Comparison of ENCODE assay signal across 8 cellular contexts in genomic region chr1:26035203-26035958, GRCh38. TPM values are rescaled to one million over a fixed set of nuclear protein-coding genes. Genes with fewer than 3 reads are reported as not detected.
DNase-seq lines count a peak whose midpoint lies in the region; ATAC-seq and TF ChIP-seq lines count a peak whose summit lies in the region.

No MANE protein-coding gene starts in this region.

- H3K4me3 ChIP-seq in HUES64 (ENCODE audit: low read length): peak overlapping the region; percentile 84
- peak overlapping the region; percentile 70 for H3K4me3 ChIP-seq in OCI-LY1 (ENCODE audit: low read depth, low read length, poor library complexity, severe bottlenecking)
- peak overlapping the region; percentile 89 for H3K4me3 ChIP-seq in epithelial cell of esophagus (ENCODE audit: low read length)
- peak overlapping the region; percentile 89 for H3K4me3 ChIP-seq in mononuclear cell (ENCODE audit: low read length)

- WGBS in HUES64: under 1% methylated on average over 60 of the region's 60 CpGs

- H2AFZ ChIP-seq in OCI-LY1 (ENCODE audit: low read length): 0 out of 2 replicates have a peak overlapping the region, but pooled peaks have one; percentile 64

- H3K27ac ChIP-seq in HUES64 (ENCODE audit: low read depth, low read length) (no peak overlapping the region), OCI-LY1 (ENCODE audit: low read depth, low read length, poor library complexity, severe bottlenecking) (no peak overlapping the region)

- DNase-seq in COLO829 (ENCODE audit: low spot score) (peak; percentile 74), activated T-cell treated with anti-CD3 and anti-CD28 coated beads for 24 hours (ENCODE audit: low read depth) (peak; percentile 88), epithelial cell of esophagus (ENCODE audit: low read depth) (peak; percentile 95)
- peak; percentile 84 to 91 for DNase-seq in stimulated activated CD8-positive, alpha-beta memory T cell treated with anti-CD3 and anti-CD28 coated beads, Interleukin-2, amount 100 ng/mL, for 1 hour (ENCODE audit: low read depth in 2 of 2)

- H3K27me3 ChIP-seq in HUES64 (ENCODE audit: insufficient read depth, low read length) (peaks cover 63% of the 10 kb centered on the region), OCI-LY1 (ENCODE audit: insufficient read depth, low read length) (no peaks in the 10 kb centered on the region), mononuclear cell (ENCODE audit: insufficient read depth, low read length) (no peaks in the 10 kb centered on the region)

- H3K36me3 ChIP-seq in HUES64 (ENCODE audit: insufficient read depth, low read length) (no peaks in the 10 kb centered on the region), OCI-LY1 (ENCODE audit: insufficient read depth, low read length) (no peaks in the 10 kb centered on the region)

- H3K9ac ChIP-seq in HUES64 (ENCODE audit: low read depth, low read length): peak overlapping the region; percentile 63
- H3K9ac ChIP-seq in OCI-LY1 (ENCODE audit: low read length): peak overlapping the region; percentile 64

- no peaks in the 10 kb centered on the region for H3F3A ChIP-seq in OCI-LY1 (ENCODE audit: insufficient read depth, low read length)

- TF ChIP-seq CTCF in OCI-LY1 (IDR thresholded peaks at IDR 0.05; ENCODE audit: low read length) (0 out of 2 replicates have a peak, but pooled peaks have one; percentile 8), epithelial cell of esophagus (IDR thresholded peaks at IDR 0.05; ENCODE audit: insufficient read depth, low read depth, low read length, missing control alignments) (no peak)

- no peaks in the 10 kb centered on the region for H3K79me2 ChIP-seq in OCI-LY1 (ENCODE audit: insufficient read depth, low read length)

- H3K4me2 ChIP-seq in OCI-LY1 (ENCODE audit: low read length): peak overlapping the region; percentile 80

- H3K9me3 ChIP-seq in HUES64 (ENCODE audit: insufficient read depth, low read depth, low read length) (no peaks in the 10 kb centered on the region), OCI-LY1 (ENCODE audit: low read length) (no peaks in the 10 kb centered on the region), mononuclear cell (ENCODE audit: low read depth, low read length) (no peaks in the 10 kb centered on the region)

- no peaks in the 10 kb centered on the region for H3K9me2 ChIP-seq in OCI-LY1 (ENCODE audit: low read depth, low read length)

- peak; percentile 84 for ATAC-seq in GM21423 (IDR thresholded peaks at IDR 0.05; ENCODE audit: unreplicated experiment)

- no peaks in the 10 kb centered on the region for H3K4me1 ChIP-seq in HUES64 (ENCODE audit: insufficient read depth, low read length)
- peaks cover 6% of the 10 kb centered on the region for H3K4me1 ChIP-seq in OCI-LY1 (ENCODE audit: insufficient read depth, low read length, severe bottlenecking)
- peaks cover 11% of the 10 kb centered on the region for H3K4me1 ChIP-seq in mononuclear cell (ENCODE audit: insufficient read depth, low read length)

- no peaks in the 10 kb centered on the region for H4K20me1 ChIP-seq in OCI-LY1 (ENCODE audit: insufficient read depth, low read length)

RNA-seq across cellular contexts. Expression of gene SLC30A2, which starts 10.5 kb away (rescaled TPM):
- polyA plus RNA-seq in HUES64 (2013, experiment 1 of 2): 0.10 TPM
- polyA plus RNA-seq in HUES64 (2013, experiment 2 of 2): 0.32 TPM
- not detected for total RNA-seq in mononuclear cell

RNA-seq across cellular contexts. Expression of gene EXTL1, which starts 13.8 kb away (rescaled TPM):
- 0.45 TPM for polyA plus RNA-seq in HUES64 (2013, experiment 1 of 2)
- polyA plus RNA-seq in HUES64 (2013, experiment 2 of 2): 0.82 TPM
- total RNA-seq in mononuclear cell: under 0.01 TPM

RNA-seq across cellular contexts. Expression of gene TRIM63, which starts 32.0 kb away (rescaled TPM):
- 0.10 TPM for polyA plus RNA-seq in HUES64 (2013, experiment 1 of 2)
- not detected for polyA plus RNA-seq in HUES64 (2013, experiment 2 of 2)
- total RNA-seq in mononuclear cell: not detected

RNA-seq across cellular contexts. Expression of gene PAFAH2, which starts 37.5 kb away (rescaled TPM):
- 5.4 TPM for polyA plus RNA-seq in HUES64 (2013, experiment 1 of 2)
- polyA plus RNA-seq in HUES64 (2013, experiment 2 of 2): 5.3 TPM
- total RNA-seq in mononuclear cell: 5.8 TPM
